17 cellular contexts compared by ENCODE assay signal in the genomic region with DNA sequence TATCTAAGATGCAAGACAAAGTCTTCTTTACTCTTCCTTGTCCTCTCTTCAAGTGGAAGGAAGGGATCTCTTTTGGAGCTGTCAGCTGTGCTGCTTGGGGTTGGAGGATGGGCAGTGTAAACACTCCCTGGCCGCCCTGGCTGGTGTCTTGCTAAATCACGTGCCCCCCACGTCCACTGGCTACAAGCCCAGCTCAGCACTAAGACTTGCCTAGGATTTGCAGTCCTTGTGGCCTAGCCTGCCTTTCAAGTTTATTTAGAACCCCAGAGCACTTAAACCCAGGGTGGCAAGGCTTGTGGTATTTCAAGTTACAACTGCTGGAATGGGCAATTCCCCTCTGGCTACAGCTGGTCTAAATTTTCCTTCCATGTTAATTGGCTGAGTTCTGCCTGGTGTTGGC.
DNase-seq lines count a peak whose midpoint lies in the region; ATAC-seq and TF ChIP-seq lines count a peak whose summit lies in the region.
"Had no signal": no experiment of that assay in that cellular context is flagged by ENCODE, and none has a peak within 500 bp of the region (broad histone marks: within the 10 kb centered on the region; RNA-seq: fewer than 3 reads in every experiment).

No MANE protein-coding gene starts in this region.

- no peaks in the 10 kb centered on the region for H3K27me3 ChIP-seq in GM23338 (ENCODE audit: insufficient read depth)
- no peaks in the 10 kb centered on the region for H3K27me3 ChIP-seq in trophoblast cell (ENCODE audit: insufficient read depth, low read length)
- H3K27me3 ChIP-seq: BE2C had no signal

- H3K9me3 ChIP-seq in trophoblast cell (ENCODE audit: insufficient read depth, low read depth, low read length), result peaks cover 2% of the 10 kb centered on the region
- H3K9me3 ChIP-seq: A549, BE2C had no signal

- H3K4me2 ChIP-seq in GM23338 (no peak overlapping the region), trophoblast cell (ENCODE audit: low read length) (no peak overlapping the region)
- H3K4me2 ChIP-seq: A549 had no signal

- no peaks in the 10 kb centered on the region for H4K20me1 ChIP-seq in GM23338 (replicated peaks; ENCODE audit: insufficient read depth)

- no peak overlapping the region for H3K9ac ChIP-seq in trophoblast cell (ENCODE audit: low read length)

- H3K18ac ChIP-seq in trophoblast cell (ENCODE audit: low read length), result no peak overlapping the region

- TF ChIP-seq CTCF in GM23338 (conservative IDR thresholded peaks at IDR 0.05; ENCODE audit: low read depth in 2 of 2) (no peak), fibroblast of villous mesenchyme (IDR thresholded peaks at IDR 0.05; ENCODE audit: insufficient read depth, low read depth, low read length) (no peak), WTC11 (IDR thresholded peaks at IDR 0.05) (no peak)

- H3K9me3 Mint-ChIP-seq in GM23338 (no peaks in the 10 kb centered on the region), WTC11 (0 out of 2 replicates have a peak, but pooled peaks cover 6% of the 10 kb centered on the region)
- H3K9me3 Mint-ChIP-seq in stimulated activated memory B cell treated with anti-CD40 and anti-IgM and Interleukin-4, amounts not matched to agents 10 μg/mL and 1 μg/mL and 100 μg/mL, for 72 hours, result peaks cover 5% of the 10 kb centered on the region
- H3K9me3 Mint-ChIP-seq: CD8-positive, alpha-beta T cell had no signal

- no peak overlapping the region for H2BK12ac ChIP-seq in trophoblast cell (ENCODE audit: low read length)

- POLR2A ChIA-PET in WTC11 (lab: Charles Lee), result no interaction called here

- peaks cover 3% of the 10 kb centered on the region; the same call in 1 of the 2 replicates for H3K9me2 ChIP-seq in GM23338 (ENCODE audit: insufficient read depth)

- ATAC-seq in GM23338, result no peak
- ATAC-seq in stimulated activated memory B cell treated with anti-CD40 and anti-IgM and Interleukin-4, amounts not matched to agents 10 μg/mL and 1 μg/mL and 100 μg/mL, for 72 hours, result peak; percentile 34
- no peak for ATAC-seq in GM18867 (IDR thresholded peaks at IDR 0.05; ENCODE audit: unreplicated experiment)
- no peak for ATAC-seq in WTC11
- ATAC-seq: A549; CD8-positive, alpha-beta T cell had no signal

- H3K27ac ChIP-seq in GM23338 (ENCODE audit: low read depth) (no peak overlapping the region), trophoblast cell (ENCODE audit: low read depth, low read length) (no peak overlapping the region)
- H3K27ac ChIP-seq: A549 had no signal

- no peak overlapping the region for H3K14ac ChIP-seq in trophoblast cell (ENCODE audit: low read length)

- H4K12ac ChIP-seq in trophoblast cell (ENCODE audit: low read depth, low read length), result no peak overlapping the region

- no peak overlapping the region for H2BK5ac ChIP-seq in trophoblast cell (ENCODE audit: low read depth, low read length, poor library complexity)

- no peak overlapping the region for H3K4me3 Mint-ChIP-seq in GM23338
- H3K4me3 Mint-ChIP-seq in stimulated activated memory B cell treated with anti-CD40 and anti-IgM and Interleukin-4, amounts not matched to agents 10 μg/mL and 1 μg/mL and 100 μg/mL, for 72 hours, result no peak overlapping the region
- no peak overlapping the region for H3K4me3 Mint-ChIP-seq in WTC11
- H3K4me3 Mint-ChIP-seq: CD14-positive monocyte; CD8-positive, alpha-beta T cell; IgD-negative memory B cell had no signal

- no peaks in the 10 kb centered on the region for H3K27me3 Mint-ChIP-seq in GM23338 (ENCODE audit: insufficient read depth, low read depth, poor library complexity)
- no peaks in the 10 kb centered on the region for H3K27me3 Mint-ChIP-seq in stimulated activated memory B cell treated with anti-CD40 and anti-IgM and Interleukin-4, amounts not matched to agents 10 μg/mL and 1 μg/mL and 100 μg/mL, for 72 hours
- H3K27me3 Mint-ChIP-seq in WTC11 (ENCODE audit: low read depth), result no peaks in the 10 kb centered on the region
- H3K27me3 Mint-ChIP-seq: IgD-negative memory B cell had no signal

- H3K27ac Mint-ChIP-seq in GM23338 (no peak overlapping the region), WTC11 (no peak overlapping the region)
- no peak overlapping the region for H3K27ac Mint-ChIP-seq in stimulated activated memory B cell treated with anti-CD40 and anti-IgM and Interleukin-4, amounts not matched to agents 10 μg/mL and 1 μg/mL and 100 μg/mL, for 72 hours
- H3K27ac Mint-ChIP-seq: CD14-positive monocyte; CD8-positive, alpha-beta T cell; IgD-negative memory B cell had no signal

- no CpG with 5 or more reads among the region's 3 CpGs for WGBS in trophoblast cell (ENCODE audit: extremely low coverage, insufficient coverage, insufficient read length)

- H2AFZ ChIP-seq in GM23338, result peak overlapping the region; percentile 60
- H2AFZ ChIP-seq in trophoblast cell (ENCODE audit: insufficient read depth, low read length, poor library complexity), result no peak overlapping the region

- no peak overlapping the region for H3K23ac ChIP-seq in trophoblast cell (ENCODE audit: low read length)

- H3K36me3 ChIP-seq in GM23338 (ENCODE audit: insufficient read depth) (no peaks in the 10 kb centered on the region), trophoblast cell (ENCODE audit: control insufficient read depth in 1 of 2, insufficient read depth in 2 of 2, low read length in 2 of 2) (no peaks in the 10 kb centered on the region)
- H3K36me3 ChIP-seq: BE2C had no signal

- H3F3A ChIP-seq in GM23338 (replicated peaks; ENCODE audit: low read depth), result no peaks in the 10 kb centered on the region

- H4K8ac ChIP-seq in trophoblast cell (ENCODE audit: low read depth, low read length), result no peak overlapping the region

- H2BK120ac ChIP-seq in trophoblast cell (ENCODE audit: insufficient read depth, low read length, poor library complexity), result no peak overlapping the region

- no peak for DNase-seq in GM23338 (ENCODE audit: low spot score)
- DNase-seq in NCI-H446 treated with DMSO at 0.1 percent for 48 hours (lab: John Stamatoyannopoulos, UW), result peak; percentile 78
- peak; percentile 79 for DNase-seq in fibroblast of villous mesenchyme (ENCODE audit: low read depth)
- DNase-seq in WTC11 (ENCODE audit: low spot score), result no peak
- DNase-seq in trophoblast cell, result no peak
- DNase-seq: BE2C; CD8-positive, alpha-beta T cell; COR-L47; DMS153; DND-41; GF-D8; H7 had no signal

- H3K4me1 Mint-ChIP-seq in GM23338 (no peaks in the 10 kb centered on the region), WTC11 (no peaks in the 10 kb centered on the region)
- H3K4me1 Mint-ChIP-seq in stimulated activated memory B cell treated with anti-CD40 and anti-IgM and Interleukin-4, amounts not matched to agents 10 μg/mL and 1 μg/mL and 100 μg/mL, for 72 hours, result no peaks in the 10 kb centered on the region
- H3K4me1 Mint-ChIP-seq: CD14-positive monocyte, IgD-negative memory B cell had no signal

- CTCF ChIA-PET in WTC11 (lab: Charles Lee), result no interaction called here

- H3K4me1 ChIP-seq in GM23338 (ENCODE audit: insufficient read depth) (no peaks in the 10 kb centered on the region), trophoblast cell (ENCODE audit: control insufficient read depth in 1 of 2, insufficient read depth in 2 of 2, low read length in 2 of 2) (peaks cover 0 to 2% of the 10 kb centered on the region in 2 experiments)
- H3K4me1 ChIP-seq: A549, BE2C had no signal

- no peak overlapping the region for H4K91ac ChIP-seq in trophoblast cell (ENCODE audit: low read depth, low read length)

- no peaks in the 10 kb centered on the region for H3K36me3 Mint-ChIP-seq in GM23338 (ENCODE audit: low read depth)
- no peaks in the 10 kb centered on the region for H3K36me3 Mint-ChIP-seq in stimulated activated memory B cell treated with anti-CD40 and anti-IgM and Interleukin-4, amounts not matched to agents 10 μg/mL and 1 μg/mL and 100 μg/mL, for 72 hours
- no peaks in the 10 kb centered on the region for H3K36me3 Mint-ChIP-seq in WTC11
- H3K36me3 Mint-ChIP-seq: CD14-positive monocyte; CD8-positive, alpha-beta T cell had no signal

- no peak overlapping the region for H3K4me3 ChIP-seq in GM23338
- no peak overlapping the region for H3K4me3 ChIP-seq in fibroblast of villous mesenchyme (ENCODE audit: low read depth, low read length)
- no peak overlapping the region for H3K4me3 ChIP-seq in trophoblast cell (ENCODE audit: low read depth, low read length)
- H3K4me3 ChIP-seq: A549 had no signal

- H2AK5ac ChIP-seq in trophoblast cell (ENCODE audit: low read length), result no peak overlapping the region

- H3K79me2 ChIP-seq in GM23338 (replicated peaks; ENCODE audit: insufficient read depth) (no peaks in the 10 kb centered on the region), trophoblast cell (ENCODE audit: control insufficient read depth, insufficient read depth, low read length, poor library complexity) (no peaks in the 10 kb centered on the region)

- no peaks in the 10 kb centered on the region for H3K79me1 ChIP-seq in trophoblast cell (ENCODE audit: low read length)

- H3K4ac ChIP-seq in trophoblast cell (ENCODE audit: low read depth, low read length), result no peak overlapping the region

TF ChIP-seq in GM23338, 12 proteins besides CTCF, POLR2A, EP300 and RAD21 (continues in another document):
- TF ChIP-seq JUNB (IDR thresholded peaks at IDR 0.05; ENCODE audit: unreplicated experiment) (no peak), STAT1 (IDR thresholded peaks at IDR 0.05; ENCODE audit: unreplicated experiment) (no peak)

TF ChIP-seq in WTC11, 78 proteins besides CTCF, POLR2A, EP300 and RAD21 (continues in another document):
- TF ChIP-seq, protein P1, sequence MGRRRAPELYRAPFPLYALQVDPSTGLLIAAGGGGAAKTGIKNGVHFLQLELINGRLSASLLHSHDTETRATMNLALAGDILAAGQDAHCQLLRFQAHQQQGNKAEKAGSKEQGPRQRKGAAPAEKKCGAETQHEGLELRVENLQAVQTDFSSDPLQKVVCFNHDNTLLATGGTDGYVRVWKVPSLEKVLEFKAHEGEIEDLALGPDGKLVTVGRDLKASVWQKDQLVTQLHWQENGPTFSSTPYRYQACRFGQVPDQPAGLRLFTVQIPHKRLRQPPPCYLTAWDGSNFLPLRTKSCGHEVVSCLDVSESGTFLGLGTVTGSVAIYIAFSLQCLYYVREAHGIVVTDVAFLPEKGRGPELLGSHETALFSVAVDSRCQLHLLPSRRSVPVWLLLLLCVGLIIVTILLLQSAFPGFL (CRISPR knock-in tag; IDR thresholded peaks at IDR 0.05; ENCODE audit: borderline replicate concordance), result no peak
- TF ChIP-seq NR3C1 (CRISPR knock-in tag; conservative IDR thresholded peaks at IDR 0.05; ENCODE audit: low read depth), result no peak
- TF ChIP-seq, protein P2, sequence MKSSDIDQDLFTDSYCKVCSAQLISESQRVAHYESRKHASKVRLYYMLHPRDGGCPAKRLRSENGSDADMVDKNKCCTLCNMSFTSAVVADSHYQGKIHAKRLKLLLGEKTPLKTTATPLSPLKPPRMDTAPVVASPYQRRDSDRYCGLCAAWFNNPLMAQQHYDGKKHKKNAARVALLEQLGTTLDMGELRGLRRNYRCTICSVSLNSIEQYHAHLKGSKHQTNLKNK (CRISPR knock-in tag; IDR thresholded peaks at IDR 0.05), result no peak
- TF ChIP-seq FOXJ3 (CRISPR knock-in tag; IDR thresholded peaks at IDR 0.05; ENCODE audit: borderline replicate concordance), result no peak
- no peak for TF ChIP-seq ESRRA (CRISPR knock-in tag; IDR thresholded peaks at IDR 0.05; ENCODE audit: borderline replicate concordance)
- no peak for TF ChIP-seq SMAD3 (CRISPR knock-in tag; IDR thresholded peaks at IDR 0.05; ENCODE audit: borderline replicate concordance)
- no peak for TF ChIP-seq TCF7 (CRISPR knock-in tag; IDR thresholded peaks at IDR 0.05; ENCODE audit: low read depth)

Comparison
In these comparisons a context has a peak if more than half of its experiments do, and no peak if none do; other contexts are left out.
1. DNase-seq: peak in NCI-H446 treated with DMSO at 0.1 percent for 48 hours (single experiment) and fibroblast of villous mesenchyme (single experiment); none in GM23338 (single experiment), WTC11 (single experiment) and trophoblast cell (0 of 2).